ENCODE assay signal across 8 cellular contexts in genomic region chr12:49567302-49567610, GRCh38. TPM values are rescaled to one million over a fixed set of nuclear protein-coding genes. Genes with fewer than 3 reads are reported as not detected.
DNase-seq lines count a peak whose midpoint lies in the region; ATAC-seq and TF ChIP-seq lines count a peak whose summit lies in the region.

No MANE protein-coding gene starts in this region.

- no peaks in the 10 kb centered on the region for H4K20me1 ChIP-seq in OCI-LY7 (ENCODE audit: insufficient read depth, low read length)

- peak overlapping the region; percentile 91 for H3K4me2 ChIP-seq in OCI-LY7 (ENCODE audit: low read length)

- no peak for TF ChIP-seq CTCF in OCI-LY7 (conservative IDR thresholded peaks at IDR 0.05; ENCODE audit: low read length)
- no peak for TF ChIP-seq CTCF in osteocyte (IDR thresholded peaks at IDR 0.05)

- H3K4me1 ChIP-seq in OCI-LY7 (ENCODE audit: insufficient read depth, low read length, poor library complexity, severe bottlenecking): peaks cover 19% of the 10 kb centered on the region

- H2AFZ ChIP-seq in OCI-LY7 (ENCODE audit: low read length): peak overlapping the region; percentile 92

- POLR2A ChIA-PET in activated CD4-positive, alpha-beta T cell treated with anti-CD3 and anti-CD28 coated beads, Interleukin-2, amount 10 ng/mL, durations not matched to agents 7 days and 5 days (lab: Charles Lee): no interaction called here
- POLR2A ChIA-PET in OCI-LY7 (lab: Charles Lee): interaction anchor here (0.6 to 1.4 kb wide), 3 partner anchors 14 to 561 kb away, joined by 3 to 5 read pairs (median 4); partner anchors contain the start of gene SPATS2

- DNase-seq in activated CD4-positive, alpha-beta T cell treated with anti-CD3 and anti-CD28 coated beads, Interleukin-2, amount 10 ng/mL, durations not matched to agents 7 days and 5 days: no peak
- DNase-seq in activated CD4-positive, alpha-beta T cell treated with anti-CD3 and anti-CD28 coated beads for 4 hours: no peak
- DNase-seq in OCI-LY7 (ENCODE audit: low spot score): no peak
- DNase-seq in osteocyte (ENCODE audit: extremely low spot score, unreplicated experiment): no peak
- no peak for DNase-seq in CD1c-positive myeloid dendritic cell (ENCODE audit: extremely low spot score)
- no peak for DNase-seq in NCI-H1092 treated with DMSO at 0.1 percent for 48 hours (lab: John Stamatoyannopoulos, UW)
- no peak for DNase-seq in NCI-H1694 (lab: John Stamatoyannopoulos, UW)

- H3K4me3 Mint-ChIP-seq in activated CD4-positive, alpha-beta T cell treated with anti-CD3 and anti-CD28 coated beads, Interleukin-2, amount 10 ng/mL, durations not matched to agents 7 days and 5 days: peak overlapping the region; percentile 91
- H3K4me3 Mint-ChIP-seq in osteocyte (ENCODE audit: unreplicated experiment): peak overlapping the region; percentile 96

- ATAC-seq in esophagus mucosa: peak; percentile 35

- H3K27me3 Mint-ChIP-seq in activated CD4-positive, alpha-beta T cell treated with anti-CD3 and anti-CD28 coated beads, Interleukin-2, amount 10 ng/mL, durations not matched to agents 7 days and 5 days: no peaks in the 10 kb centered on the region
- no peaks in the 10 kb centered on the region for H3K27me3 Mint-ChIP-seq in osteocyte (ENCODE audit: unreplicated experiment)

- peak overlapping the region; percentile 94 for H3K4me3 ChIP-seq in OCI-LY7 (ENCODE audit: low read depth, low read length, poor library complexity, severe bottlenecking)

- H3K36me3 Mint-ChIP-seq in activated CD4-positive, alpha-beta T cell treated with anti-CD3 and anti-CD28 coated beads, Interleukin-2, amount 10 ng/mL, durations not matched to agents 7 days and 5 days (ENCODE audit: low read depth): peaks cover 32% of the 10 kb centered on the region
- peaks cover 12% of the 10 kb centered on the region for H3K36me3 Mint-ChIP-seq in osteocyte (ENCODE audit: unreplicated experiment)

- peak overlapping the region; percentile 54 for H3K27ac ChIP-seq in OCI-LY7 (ENCODE audit: low read depth, low read length, poor library complexity, severe bottlenecking)

- CTCF ChIA-PET in activated CD4-positive, alpha-beta T cell treated with anti-CD3 and anti-CD28 coated beads, Interleukin-2, amount 10 ng/mL, durations not matched to agents 7 days and 5 days (lab: Charles Lee): interaction anchor here (0.6 to 1.8 kb wide), 8 partner anchors 9 to 559 kb away, joined by 3 to 5 read pairs (median 3); no protein-coding TSS in a partner anchor
- CTCF ChIA-PET in OCI-LY7 (lab: Charles Lee; ENCODE audit: unreplicated experiment): interaction anchor here (1.3 kb wide), 1 partner anchor 34 kb away, joined by 3 read pairs; no protein-coding TSS in a partner anchor

- H3K36me3 ChIP-seq in OCI-LY7 (ENCODE audit: insufficient read depth, low read length): peaks cover 45% of the 10 kb centered on the region

- peaks cover 65% of the 10 kb centered on the region for H3K4me1 Mint-ChIP-seq in activated CD4-positive, alpha-beta T cell treated with anti-CD3 and anti-CD28 coated beads, Interleukin-2, amount 10 ng/mL, durations not matched to agents 7 days and 5 days
- peaks cover 24% of the 10 kb centered on the region for H3K4me1 Mint-ChIP-seq in osteocyte (ENCODE audit: unreplicated experiment)

- intact Hi-C loops in OCI-LY7 (cut with micrococcal nuclease; ENCODE audit: unreplicated experiment): no loop called here

- BruUV-seq in OCI-LY7 (replicated peaks; lab: Mats Ljungman, UMichigan): no TSS peak

- peak overlapping the region; percentile 99 for H3K27ac Mint-ChIP-seq in activated CD4-positive, alpha-beta T cell treated with anti-CD3 and anti-CD28 coated beads, Interleukin-2, amount 10 ng/mL, durations not matched to agents 7 days and 5 days
- peak overlapping the region; percentile 97 for H3K27ac Mint-ChIP-seq in osteocyte (ENCODE audit: unreplicated experiment)

- H3K79me2 ChIP-seq in OCI-LY7 (ENCODE audit: insufficient read depth, low read depth, low read length): peaks cover 32% of the 10 kb centered on the region

- H3K9me3 ChIP-seq in OCI-LY7 (ENCODE audit: low read length): no peaks in the 10 kb centered on the region

- no peaks in the 10 kb centered on the region for H3K9me3 Mint-ChIP-seq in activated CD4-positive, alpha-beta T cell treated with anti-CD3 and anti-CD28 coated beads, Interleukin-2, amount 10 ng/mL, durations not matched to agents 7 days and 5 days
- no peaks in the 10 kb centered on the region for H3K9me3 Mint-ChIP-seq in osteocyte (ENCODE audit: unreplicated experiment)

- H3K9me2 ChIP-seq in OCI-LY7 (ENCODE audit: insufficient read depth, low read length): no peaks in the 10 kb centered on the region

RNA-seq across cellular contexts. Expression of gene MCRS1, which starts 0.7 kb away (rescaled TPM):
- 10 to 100 TPM; 85.3 to 89.2 TPM for total RNA-seq in activated CD4-positive, alpha-beta T cell treated with anti-CD3 and anti-CD28 coated beads, Interleukin-2, amount 10 ng/mL, durations not matched to agents 7 days and 5 days
- total RNA-seq in OCI-LY7 (2014; rRNA removed; shearing (Covaris generic)): 72.0 and 75.6 TPM in 2 replicates
- total RNA-seq in OCI-LY7 (2022): 65.4 and 72.4 TPM in 2 replicates
- 41.8 TPM for total RNA-seq in esophagus mucosa
- total RNA-seq in osteocyte: 61.6 and 69.3 TPM in 2 replicates

RNA-seq across cellular contexts. Expression of gene KCNH3, which starts 28.4 kb away (rescaled TPM):
- 1 to 10 TPM; 1.9 to 2.3 TPM for total RNA-seq in activated CD4-positive, alpha-beta T cell treated with anti-CD3 and anti-CD28 coated beads, Interleukin-2, amount 10 ng/mL, durations not matched to agents 7 days and 5 days
- 0.05 and 0.06 TPM in 2 replicates for total RNA-seq in OCI-LY7 (2014; rRNA removed; shearing (Covaris generic))
- 0.57 TPM in 1 of 2 replicates, not detected in the other for total RNA-seq in OCI-LY7 (2022)
- total RNA-seq in esophagus mucosa: not detected
- total RNA-seq in osteocyte: 0.35 TPM in 1 of 2 replicates, not detected in the other

RNA-seq across cellular contexts. Expression of gene FAM186B, which starts 38.2 kb away (rescaled TPM):
- under 1 TPM; 0.15 TPM for total RNA-seq in activated CD4-positive, alpha-beta T cell treated with anti-CD3 and anti-CD28 coated beads, Interleukin-2, amount 10 ng/mL, durations not matched to agents 7 days and 5 days
- total RNA-seq in OCI-LY7 (2014; rRNA removed; shearing (Covaris generic)): 0.21 and 0.60 TPM in 2 replicates
- total RNA-seq in OCI-LY7 (2022) (2.4 and 2.8 TPM in 2 replicates), esophagus mucosa (0.36 TPM), osteocyte (0.30 and 0.50 TPM in 2 replicates)

RNA-seq across cellular contexts. Expression of gene PRPF40B, which starts 56.1 kb away (rescaled TPM):
- total RNA-seq in activated CD4-positive, alpha-beta T cell treated with anti-CD3 and anti-CD28 coated beads, Interleukin-2, amount 10 ng/mL, durations not matched to agents 7 days and 5 days: 10 to 100 TPM; 11.6 to 11.7 TPM
- total RNA-seq in OCI-LY7 (2014; rRNA removed; shearing (Covaris generic)): 11.3 and 17.0 TPM in 2 replicates
- total RNA-seq in OCI-LY7 (2022): 25.4 and 26.3 TPM in 2 replicates
- 16.1 TPM for total RNA-seq in esophagus mucosa
- total RNA-seq in osteocyte: 25.6 and 28.9 TPM in 2 replicates
